ENCODE assay signal across 3 cellular contexts in the genomic region with DNA sequence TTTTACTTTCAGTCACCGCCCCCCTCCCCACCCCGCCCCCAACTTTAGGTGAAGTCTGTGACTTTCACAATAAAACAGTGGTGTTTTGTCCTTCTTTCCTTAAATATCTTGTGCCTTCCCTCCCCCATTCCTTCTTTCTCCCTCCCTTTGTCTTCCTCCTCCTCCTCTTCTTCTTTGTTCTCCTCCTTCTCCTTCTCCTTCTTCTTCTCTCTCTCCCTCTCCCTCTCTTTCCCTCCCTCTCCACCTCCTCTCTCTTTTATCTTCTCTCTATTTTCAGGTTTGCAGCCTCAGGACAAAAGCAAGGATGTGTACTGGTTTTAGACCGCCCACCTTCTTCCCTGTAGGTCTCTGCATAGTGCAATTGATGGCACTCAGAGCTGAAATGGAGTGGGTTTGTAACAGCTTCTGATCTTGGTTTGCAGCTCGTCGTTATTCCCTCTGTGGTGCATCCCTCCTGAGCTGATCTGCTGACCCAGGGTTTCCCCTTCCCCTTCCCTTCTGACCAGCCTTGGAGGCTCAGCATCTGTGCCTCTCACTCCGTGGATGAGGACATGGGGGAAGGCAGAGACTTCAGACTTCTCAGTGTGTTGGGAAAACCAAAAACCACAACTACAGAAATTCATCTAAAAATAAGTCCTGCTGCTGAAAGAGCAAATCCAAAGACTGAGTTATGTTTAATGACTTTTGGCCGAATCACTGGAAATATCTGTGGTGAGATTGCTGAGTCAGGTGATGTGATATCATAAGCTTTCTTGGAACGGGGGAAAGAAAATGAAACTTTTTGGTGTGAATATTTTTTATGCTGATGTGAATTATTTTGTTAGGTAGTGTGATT.
TF ChIP-seq lines count a peak whose summit lies in the region.

No MANE protein-coding gene starts in this region.

TF ChIP-seq in HepG2, 621 proteins besides CTCF, POLR2A, EP300 and RAD21:
- TF ChIP-seq MAFF (IDR thresholded peaks at IDR 0.05; ENCODE audit: low read depth, low read length), result peak; percentile 78
- TF ChIP-seq FOXA1 (IDR thresholded peaks at IDR 0.05), result no peak
- no peak for TF ChIP-seq FOXA1 (CRISPR knock-in tag; IDR thresholded peaks at IDR 0.05)
- peak; percentile 58 to 80 for TF ChIP-seq MAFK (conservative IDR thresholded peaks at IDR 0.05 in 1 of 2, IDR thresholded peaks at IDR 0.05 in 1 of 2; ENCODE audit: low read length in 2 of 2)

TF ChIP-seq in WTC11, 78 proteins besides CTCF, POLR2A, EP300 and RAD21:
- TF ChIP-seq, protein P1, sequence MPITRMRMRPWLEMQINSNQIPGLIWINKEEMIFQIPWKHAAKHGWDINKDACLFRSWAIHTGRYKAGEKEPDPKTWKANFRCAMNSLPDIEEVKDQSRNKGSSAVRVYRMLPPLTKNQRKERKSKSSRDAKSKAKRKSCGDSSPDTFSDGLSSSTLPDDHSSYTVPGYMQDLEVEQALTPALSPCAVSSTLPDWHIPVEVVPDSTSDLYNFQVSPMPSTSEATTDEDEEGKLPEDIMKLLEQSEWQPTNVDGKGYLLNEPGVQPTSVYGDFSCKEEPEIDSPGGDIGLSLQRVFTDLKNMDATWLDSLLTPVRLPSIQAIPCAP (CRISPR knock-in tag; IDR thresholded peaks at IDR 0.05), result no peak
- TF ChIP-seq ZNF512 (CRISPR knock-in tag; IDR thresholded peaks at IDR 0.05; ENCODE audit: borderline replicate concordance), result 0 out of 2 replicates have a peak, but pooled peaks have one; percentile 60

TF ChIP-seq in SK-N-SH, 30 proteins besides CTCF, POLR2A, EP300 and RAD21:
- TF ChIP-seq JUND (IDR thresholded peaks at IDR 0.05) (no peak), FOXJ3 (CRISPR knock-in tag; IDR thresholded peaks at IDR 0.05) (no peak), YY1 (IDR thresholded peaks at IDR 0.05; ENCODE audit: low read depth) (no peak), USF2 (IDR thresholded peaks at IDR 0.05; ENCODE audit: borderline replicate concordance, low read depth, low read length) (no peak), GATA2 (CRISPR knock-in tag; IDR thresholded peaks at IDR 0.05) (no peak)
- TF ChIP-seq, protein P2, sequence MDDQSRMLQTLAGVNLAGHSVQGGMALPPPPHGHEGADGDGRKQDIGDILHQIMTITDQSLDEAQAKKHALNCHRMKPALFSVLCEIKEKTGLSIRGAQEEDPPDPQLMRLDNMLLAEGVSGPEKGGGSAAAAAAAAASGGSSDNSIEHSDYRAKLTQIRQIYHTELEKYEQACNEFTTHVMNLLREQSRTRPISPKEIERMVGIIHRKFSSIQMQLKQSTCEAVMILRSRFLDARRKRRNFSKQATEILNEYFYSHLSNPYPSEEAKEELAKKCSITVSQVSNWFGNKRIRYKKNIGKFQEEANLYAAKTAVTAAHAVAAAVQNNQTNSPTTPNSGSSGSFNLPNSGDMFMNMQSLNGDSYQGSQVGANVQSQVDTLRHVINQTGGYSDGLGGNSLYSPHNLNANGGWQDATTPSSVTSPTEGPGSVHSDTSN (IDR thresholded peaks at IDR 0.05), result no peak
